ENCODE assay signal across 21 cellular contexts in genomic region chr10:66804911-66805310, GRCh38.
DNase-seq lines count a peak whose midpoint lies in the region; ATAC-seq, FAIRE-seq and TF ChIP-seq lines count a peak whose summit lies in the region.
"Had no signal": no experiment of that assay in that cellular context is flagged by ENCODE, and none has a peak within 500 bp of the region (broad histone marks: within the 10 kb centered on the region; RNA-seq: fewer than 3 reads in every experiment).

No MANE protein-coding gene starts in this region.

- TF ChIP-seq CTCF in right lobe of liver (IDR thresholded peaks at IDR 0.05) (no peak), smooth muscle cell (IDR thresholded peaks at IDR 0.05; ENCODE audit: borderline replicate concordance, insufficient read depth, poor library complexity, severe bottlenecking) (no peak), suprapubic skin (IDR thresholded peaks at IDR 0.05) (no peak), colonic mucosa (IDR thresholded peaks at IDR 0.05) (no peak), heart right ventricle (IDR thresholded peaks at IDR 0.05) (no peak)

- H3K4me1 ChIP-seq in right lobe of liver (peaks cover 0 to 3% (median 0%) of the 10 kb centered on the region in 4 donors), smooth muscle cell (ENCODE audit: low read depth) (no peaks in the 10 kb centered on the region), suprapubic skin (no peaks in the 10 kb centered on the region), colonic mucosa (no peaks in the 10 kb centered on the region), heart right ventricle (no peaks in the 10 kb centered on the region)

- no peaks in the 10 kb centered on the region for H4K20me1 ChIP-seq in smooth muscle cell (ENCODE audit: low read depth)

- FAIRE-seq in RCC 7860 (lab: Jason Lieb, UNC) = no peak
- FAIRE-seq: G401.6, K562 had no signal

- no peak overlapping the region for H2AFZ ChIP-seq in smooth muscle cell (ENCODE audit: low read depth)

- DNase-seq in RCC 7860 (ENCODE audit: low spot score) = peak; percentile 14
- DNase-seq in iris pigment epithelial cell (ENCODE audit: low read depth) = peak; percentile 35
- DNase-seq in right lobe of liver = no peak
- no peak for DNase-seq in smooth muscle cell (lab: John Stamatoyannopoulos, UW; ENCODE audit: unreplicated experiment)
- no peak for DNase-seq in suprapubic skin (ENCODE audit: low spot score in 2 of 2)
- no peak for DNase-seq in colonic mucosa
- no peak for DNase-seq in heart right ventricle
- DNase-seq: AML-193, DMS79 treated with DMSO at 0.1 percent for 48 hours, HCEC 1CT, MV-4-11, NCI-H1694 treated with DMSO at 0.1 percent for 48 hours, NCI-H2227 treated with DMSO at 0.1 percent for 48 hours, NCI-H524, NCI-H82, RPMI8226, SHP77 treated with DMSO at 0.1 percent for 48 hours, SK-N-SH had no signal

- TF ChIP-seq POLR2A in right lobe of liver (IDR thresholded peaks at IDR 0.05) (no peak), suprapubic skin (IDR thresholded peaks at IDR 0.05) (no peak)

- no peak overlapping the region for H3K9ac ChIP-seq in smooth muscle cell (ENCODE audit: low read depth)
- no peak overlapping the region for H3K9ac ChIP-seq in colonic mucosa (ENCODE audit: low read depth in 2 of 2, low read length in 2 of 2)
- H3K9ac ChIP-seq: SK-N-SH had no signal

- TF ChIP-seq EP300 in suprapubic skin (IDR thresholded peaks at IDR 0.05) = no peak

- H3K4me3 ChIP-seq in right lobe of liver (no peak overlapping the region), smooth muscle cell (no peak overlapping the region), suprapubic skin (no peak overlapping the region), colonic mucosa (no peak overlapping the region), heart right ventricle (no peak overlapping the region)
- H3K4me3 ChIP-seq: K562 had no signal

- ATAC-seq in right lobe of liver = peak; percentile 53 to 91 (median 70)
- ATAC-seq in heart right ventricle = no peak
- ATAC-seq: K562 had no signal

- no peaks in the 10 kb centered on the region for H3F3A ChIP-seq in smooth muscle cell (ENCODE audit: low read depth)

- H3K27ac ChIP-seq in right lobe of liver (no peak overlapping the region), smooth muscle cell (ENCODE audit: low read depth) (no peak overlapping the region), suprapubic skin (no peak overlapping the region), colonic mucosa (no peak overlapping the region), heart right ventricle (no peak overlapping the region)
- H3K27ac ChIP-seq: C4-2B had no signal

- H3K36me3 ChIP-seq in right lobe of liver = no peaks in the 10 kb centered on the region
- H3K36me3 ChIP-seq in smooth muscle cell (ENCODE audit: low read depth) = no peaks in the 10 kb centered on the region
- H3K36me3 ChIP-seq in suprapubic skin = no peaks in the 10 kb centered on the region
- H3K36me3 ChIP-seq in colonic mucosa = no peaks in the 10 kb centered on the region
- no peaks in the 10 kb centered on the region for H3K36me3 ChIP-seq in heart right ventricle

- H3K79me2 ChIP-seq in smooth muscle cell (ENCODE audit: low read depth) = no peaks in the 10 kb centered on the region

- WGBS in right lobe of liver (ENCODE audit: insufficient coverage, low coverage, low lambda C conversion rate, missing lambda C conversion rate) = 16% methylated on average over 3 of the region's 3 CpGs
- WGBS in smooth muscle cell (ENCODE audit: low lambda C conversion rate) = 41% methylated on average over 3 of the region's 3 CpGs
- 44% methylated on average over 3 of the region's 3 CpGs for WGBS in suprapubic skin
- 20 to 30% methylated on average over 3 of the region's 3 CpGs for WGBS in heart right ventricle, 2 donors

- H3K27me3 ChIP-seq in right lobe of liver = no peaks in the 10 kb centered on the region
- no peaks in the 10 kb centered on the region for H3K27me3 ChIP-seq in smooth muscle cell (ENCODE audit: low read depth)
- no peaks in the 10 kb centered on the region for H3K27me3 ChIP-seq in suprapubic skin
- no peaks in the 10 kb centered on the region for H3K27me3 ChIP-seq in colonic mucosa
- H3K27me3 ChIP-seq in heart right ventricle = no peaks in the 10 kb centered on the region

- H3K9me3 ChIP-seq in right lobe of liver = no peaks in the 10 kb centered on the region
- H3K9me3 ChIP-seq in smooth muscle cell (replicated peaks; ENCODE audit: low read depth) = no peaks in the 10 kb centered on the region
- H3K9me3 ChIP-seq in suprapubic skin = no peaks in the 10 kb centered on the region
- no peaks in the 10 kb centered on the region for H3K9me3 ChIP-seq in colonic mucosa
- no peaks in the 10 kb centered on the region for H3K9me3 ChIP-seq in heart right ventricle
- H3K9me3 ChIP-seq: SK-N-SH had no signal

- peak overlapping the region; percentile 13 for H3K4me2 ChIP-seq in smooth muscle cell
- H3K4me2 ChIP-seq: SK-N-SH had no signal

- intact Hi-C loops in right lobe of liver (cut with DNase I) = no loop called here
- intact Hi-C loops in colonic mucosa (cut with DNase I) = no loop called here
- intact Hi-C loops in heart right ventricle (cut with DNase I) = no loop called here

Comparison
In these comparisons a context has a peak if more than half of its experiments do, and no peak if none do; other contexts are left out.
1. DNase-seq: peak in RCC 7860 (single experiment) and iris pigment epithelial cell (single experiment); none in right lobe of liver (0 of 3), smooth muscle cell (single experiment), suprapubic skin (0 of 2), colonic mucosa (single experiment) and heart right ventricle (0 of 2).
2. ATAC-seq: peak in right lobe of liver (4 of 4); none in heart right ventricle (0 of 8).